In genomic region chr7:156639426-156640256, GRCh38 we compare ENCODE assay signal across 1 cellular context.
TF ChIP-seq lines count a peak whose summit lies in the region.

No MANE protein-coding gene starts in this region.

TF ChIP-seq in K562, 482 proteins besides CTCF, POLR2A, EP300 and RAD21 (continued from another document and continues in another):
- TF ChIP-seq HES1 (IDR thresholded peaks at IDR 0.05; ENCODE audit: low read depth) (no peak), HBP1 (CRISPR knock-in tag; IDR thresholded peaks at IDR 0.05) (0 out of 2 replicates have a peak, but pooled peaks have one; percentile 61), ZNF695 (CRISPR knock-in tag; IDR thresholded peaks at IDR 0.05) (no peak), TAF9B (IDR thresholded peaks at IDR 0.05; ENCODE audit: partially characterized antibody) (no peak), MAFK (IDR thresholded peaks at IDR 0.05; ENCODE audit: low read length) (no peak), HDAC1 (IDR thresholded peaks at IDR 0.05) (no peak), MEF2D (tag; conservative IDR thresholded peaks at IDR 0.05; ENCODE audit: low read depth) (0 out of 2 replicates have a peak, but pooled peaks have one; percentile 46), BDP1 (IDR thresholded peaks at IDR 0.05; ENCODE audit: insufficient read depth, insufficient read length) (no peak), CHD2 (IDR thresholded peaks at IDR 0.05; ENCODE audit: low read depth, low read length) (no peak), PBX2 (CRISPR knock-in tag; IDR thresholded peaks at IDR 0.05; ENCODE audit: low read depth) (no peak), PBX2 (tag; conservative IDR thresholded peaks at IDR 0.05; ENCODE audit: low read depth) (no peak), SMARCA4 (IDR thresholded peaks at IDR 0.05) (0 out of 2 replicates have a peak, but pooled peaks have one; percentile 22), PRPF4 (IDR thresholded peaks at IDR 0.05; ENCODE audit: insufficient read depth, low read depth, low read length, poor library complexity, severe bottlenecking) (peak; percentile 88), MCM7 (IDR thresholded peaks at IDR 0.05) (no peak), MBD2 (IDR thresholded peaks at IDR 0.05; ENCODE audit: borderline replicate concordance, low read depth) (peak; percentile 59; the same call in 1 of the 2 replicates), SMARCC2 (IDR thresholded peaks at IDR 0.05; ENCODE audit: low read depth) (no peak), NFYB (IDR thresholded peaks at IDR 0.05; ENCODE audit: extremely low read depth, insufficient read length) (no peak), TCFL5 (CRISPR knock-in tag; conservative IDR thresholded peaks at IDR 0.05) (no peak), KHSRP (IDR thresholded peaks at IDR 0.05) (no peak), ZNF217 (CRISPR knock-in tag; IDR thresholded peaks at IDR 0.05) (no peak), POLR2AphosphoS5 (IDR thresholded peaks at IDR 0.05; ENCODE audit: control insufficient read depth, insufficient read depth, low read depth, low read length) (peak; percentile 72), NUFIP1 (IDR thresholded peaks at IDR 0.05; ENCODE audit: partially characterized antibody) (no peak), FOXK1 (CRISPR knock-in tag; IDR thresholded peaks at IDR 0.05; ENCODE audit: borderline replicate concordance) (peak; percentile 30; the same call in 1 of the 2 replicates), TCF7L2 (IDR thresholded peaks at IDR 0.05; ENCODE audit: low read depth, low read length) (no peak), TAF15 (IDR thresholded peaks at IDR 0.05; ENCODE audit: low read depth, low read length) (no peak), ELF2 (CRISPR knock-in tag; IDR thresholded peaks at IDR 0.05) (no peak), GABPA (tag; conservative IDR thresholded peaks at IDR 0.05; ENCODE audit: low read depth) (peak; percentile 75), ELF1 (tag; IDR thresholded peaks at IDR 0.05) (peak; percentile 78), ZFP36 (IDR thresholded peaks at IDR 0.05; ENCODE audit: low read depth, low read length, partially characterized antibody) (peak; percentile 7), KLF10 (CRISPR knock-in tag; IDR thresholded peaks at IDR 0.05) (no peak), MEF2A (IDR thresholded peaks at IDR 0.05; ENCODE audit: control insufficient read depth, low read depth, low read length) (no peak), HCFC1 (IDR thresholded peaks at IDR 0.05; ENCODE audit: low read depth, low read length) (no peak), SIN3A (IDR thresholded peaks at IDR 0.05; ENCODE audit: borderline replicate concordance in 2 of 2, control insufficient read depth in 1 of 2, low read depth in 2 of 2, low read length in 2 of 2) (peak in 1 of 2 experiments; percentile 73; a peak in 1 of 4 replicates), TFAM (CRISPR knock-in tag; conservative IDR thresholded peaks at IDR 0.05) (no peak), SETDB1 (IDR thresholded peaks at IDR 0.05; ENCODE audit: low read length) (no peak), TARDBP (IDR thresholded peaks at IDR 0.05) (peak; percentile 13; the same call in 1 of the 2 replicates), SRSF9 (IDR thresholded peaks at IDR 0.05; ENCODE audit: borderline replicate concordance, low read depth, low read length) (no peak), CBX5 (IDR thresholded peaks at IDR 0.05; ENCODE audit: borderline replicate concordance, low read depth) (peak; percentile 2; the same call in 1 of the 2 replicates), ZNF75A (CRISPR knock-in tag; IDR thresholded peaks at IDR 0.05) (no peak), YBX1 (IDR thresholded peaks at IDR 0.05) (no peak), CHCHD3 (CRISPR knock-in tag; IDR thresholded peaks at IDR 0.05) (no peak), THRAP3 (IDR thresholded peaks at IDR 0.05; ENCODE audit: borderline replicate concordance) (no peak), ZNF431 (CRISPR knock-in tag; IDR thresholded peaks at IDR 0.05) (0 out of 2 replicates have a peak, but pooled peaks have one; percentile 85), FOXK2 (conservative IDR thresholded peaks at IDR 0.05 in 1 of 2, IDR thresholded peaks at IDR 0.05 in 1 of 2; ENCODE audit: low read depth in 2 of 2) (no peak; a peak in 2 of 4 replicates), KDM4B (IDR thresholded peaks at IDR 0.05; ENCODE audit: borderline replicate concordance in 2 of 2, low read depth in 1 of 2) (no peak), HNRNPL (IDR thresholded peaks at IDR 0.05; ENCODE audit: low read depth, low read length) (no peak), NFE2L1 (tag; IDR thresholded peaks at IDR 0.05; ENCODE audit: borderline replicate concordance, low read depth) (no peak)
- TF ChIP-seq, protein P1, sequence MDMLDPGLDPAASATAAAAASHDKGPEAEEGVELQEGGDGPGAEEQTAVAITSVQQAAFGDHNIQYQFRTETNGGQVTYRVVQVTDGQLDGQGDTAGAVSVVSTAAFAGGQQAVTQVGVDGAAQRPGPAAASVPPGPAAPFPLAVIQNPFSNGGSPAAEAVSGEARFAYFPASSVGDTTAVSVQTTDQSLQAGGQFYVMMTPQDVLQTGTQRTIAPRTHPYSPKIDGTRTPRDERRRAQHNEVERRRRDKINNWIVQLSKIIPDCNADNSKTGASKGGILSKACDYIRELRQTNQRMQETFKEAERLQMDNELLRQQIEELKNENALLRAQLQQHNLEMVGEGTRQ (CRISPR knock-in tag; IDR thresholded peaks at IDR 0.05) = no peak
- TF ChIP-seq, protein P2, sequence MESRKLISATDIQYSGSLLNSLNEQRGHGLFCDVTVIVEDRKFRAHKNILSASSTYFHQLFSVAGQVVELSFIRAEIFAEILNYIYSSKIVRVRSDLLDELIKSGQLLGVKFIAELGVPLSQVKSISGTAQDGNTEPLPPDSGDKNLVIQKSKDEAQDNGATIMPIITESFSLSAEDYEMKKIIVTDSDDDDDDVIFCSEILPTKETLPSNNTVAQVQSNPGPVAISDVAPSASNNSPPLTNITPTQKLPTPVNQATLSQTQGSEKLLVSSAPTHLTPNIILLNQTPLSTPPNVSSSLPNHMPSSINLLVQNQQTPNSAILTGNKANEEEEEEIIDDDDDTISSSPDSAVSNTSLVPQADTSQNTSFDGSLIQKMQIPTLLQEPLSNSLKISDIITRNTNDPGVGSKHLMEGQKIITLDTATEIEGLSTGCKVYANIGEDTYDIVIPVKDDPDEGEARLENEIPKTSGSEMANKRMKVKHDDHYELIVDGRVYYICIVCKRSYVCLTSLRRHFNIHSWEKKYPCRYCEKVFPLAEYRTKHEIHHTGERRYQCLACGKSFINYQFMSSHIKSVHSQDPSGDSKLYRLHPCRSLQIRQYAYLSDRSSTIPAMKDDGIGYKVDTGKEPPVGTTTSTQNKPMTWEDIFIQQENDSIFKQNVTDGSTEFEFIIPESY (CRISPR knock-in tag; IDR thresholded peaks at IDR 0.05) = peak; percentile 98
- TF ChIP-seq, protein P3, sequence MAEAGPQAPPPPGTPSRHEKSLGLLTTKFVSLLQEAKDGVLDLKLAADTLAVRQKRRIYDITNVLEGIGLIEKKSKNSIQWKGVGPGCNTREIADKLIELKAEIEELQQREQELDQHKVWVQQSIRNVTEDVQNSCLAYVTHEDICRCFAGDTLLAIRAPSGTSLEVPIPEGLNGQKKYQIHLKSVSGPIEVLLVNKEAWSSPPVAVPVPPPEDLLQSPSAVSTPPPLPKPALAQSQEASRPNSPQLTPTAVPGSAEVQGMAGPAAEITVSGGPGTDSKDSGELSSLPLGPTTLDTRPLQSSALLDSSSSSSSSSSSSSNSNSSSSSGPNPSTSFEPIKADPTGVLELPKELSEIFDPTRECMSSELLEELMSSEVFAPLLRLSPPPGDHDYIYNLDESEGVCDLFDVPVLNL (CRISPR knock-in tag; IDR thresholded peaks at IDR 0.05; ENCODE audit: low read depth) = no peak; the same call in 1 of the 2 replicates
- TF ChIP-seq, protein P4, sequence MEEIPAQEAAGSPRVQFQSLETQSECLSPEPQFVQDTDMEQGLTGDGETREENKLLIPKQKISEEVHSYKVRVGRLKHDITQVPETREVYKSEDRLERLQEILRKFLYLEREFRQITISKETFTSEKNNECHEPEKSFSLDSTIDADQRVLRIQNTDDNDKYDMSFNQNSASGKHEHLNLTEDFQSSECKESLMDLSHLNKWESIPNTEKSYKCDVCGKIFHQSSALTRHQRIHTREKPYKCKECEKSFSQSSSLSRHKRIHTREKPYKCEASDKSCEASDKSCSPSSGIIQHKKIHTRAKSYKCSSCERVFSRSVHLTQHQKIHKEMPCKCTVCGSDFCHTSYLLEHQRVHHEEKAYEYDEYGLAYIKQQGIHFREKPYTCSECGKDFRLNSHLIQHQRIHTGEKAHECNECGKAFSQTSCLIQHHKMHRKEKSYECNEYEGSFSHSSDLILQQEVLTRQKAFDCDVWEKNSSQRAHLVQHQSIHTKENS (CRISPR knock-in tag; IDR thresholded peaks at IDR 0.05) = no peak
- TF ChIP-seq, protein P5, sequence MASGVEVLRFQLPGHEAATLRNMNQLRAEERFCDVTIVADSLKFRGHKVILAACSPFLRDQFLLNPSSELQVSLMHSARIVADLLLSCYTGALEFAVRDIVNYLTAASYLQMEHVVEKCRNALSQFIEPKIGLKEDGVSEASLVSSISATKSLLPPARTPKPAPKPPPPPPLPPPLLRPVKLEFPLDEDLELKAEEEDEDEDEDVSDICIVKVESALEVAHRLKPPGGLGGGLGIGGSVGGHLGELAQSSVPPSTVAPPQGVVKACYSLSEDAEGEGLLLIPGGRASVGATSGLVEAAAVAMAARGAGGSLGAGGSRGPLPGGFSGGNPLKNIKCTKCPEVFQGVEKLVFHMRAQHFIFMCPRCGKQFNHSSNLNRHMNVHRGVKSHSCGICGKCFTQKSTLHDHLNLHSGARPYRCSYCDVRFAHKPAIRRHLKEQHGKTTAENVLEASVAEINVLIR (CRISPR knock-in tag; IDR thresholded peaks at IDR 0.05) = no peak
- TF ChIP-seq, protein P6, sequence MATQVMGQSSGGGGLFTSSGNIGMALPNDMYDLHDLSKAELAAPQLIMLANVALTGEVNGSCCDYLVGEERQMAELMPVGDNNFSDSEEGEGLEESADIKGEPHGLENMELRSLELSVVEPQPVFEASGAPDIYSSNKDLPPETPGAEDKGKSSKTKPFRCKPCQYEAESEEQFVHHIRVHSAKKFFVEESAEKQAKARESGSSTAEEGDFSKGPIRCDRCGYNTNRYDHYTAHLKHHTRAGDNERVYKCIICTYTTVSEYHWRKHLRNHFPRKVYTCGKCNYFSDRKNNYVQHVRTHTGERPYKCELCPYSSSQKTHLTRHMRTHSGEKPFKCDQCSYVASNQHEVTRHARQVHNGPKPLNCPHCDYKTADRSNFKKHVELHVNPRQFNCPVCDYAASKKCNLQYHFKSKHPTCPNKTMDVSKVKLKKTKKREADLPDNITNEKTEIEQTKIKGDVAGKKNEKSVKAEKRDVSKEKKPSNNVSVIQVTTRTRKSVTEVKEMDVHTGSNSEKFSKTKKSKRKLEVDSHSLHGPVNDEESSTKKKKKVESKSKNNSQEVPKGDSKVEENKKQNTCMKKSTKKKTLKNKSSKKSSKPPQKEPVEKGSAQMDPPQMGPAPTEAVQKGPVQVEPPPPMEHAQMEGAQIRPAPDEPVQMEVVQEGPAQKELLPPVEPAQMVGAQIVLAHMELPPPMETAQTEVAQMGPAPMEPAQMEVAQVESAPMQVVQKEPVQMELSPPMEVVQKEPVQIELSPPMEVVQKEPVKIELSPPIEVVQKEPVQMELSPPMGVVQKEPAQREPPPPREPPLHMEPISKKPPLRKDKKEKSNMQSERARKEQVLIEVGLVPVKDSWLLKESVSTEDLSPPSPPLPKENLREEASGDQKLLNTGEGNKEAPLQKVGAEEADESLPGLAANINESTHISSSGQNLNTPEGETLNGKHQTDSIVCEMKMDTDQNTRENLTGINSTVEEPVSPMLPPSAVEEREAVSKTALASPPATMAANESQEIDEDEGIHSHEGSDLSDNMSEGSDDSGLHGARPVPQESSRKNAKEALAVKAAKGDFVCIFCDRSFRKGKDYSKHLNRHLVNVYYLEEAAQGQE (CRISPR knock-in tag; IDR thresholded peaks at IDR 0.05; ENCODE audit: low read depth) = no peak
- TF ChIP-seq, protein P7, sequence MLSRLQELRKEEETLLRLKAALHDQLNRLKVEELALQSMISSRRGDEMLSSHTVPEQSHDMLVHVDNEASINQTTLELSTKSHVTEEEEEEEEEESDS (CRISPR knock-in tag; IDR thresholded peaks at IDR 0.05) = no peak
- TF ChIP-seq, protein P8, sequence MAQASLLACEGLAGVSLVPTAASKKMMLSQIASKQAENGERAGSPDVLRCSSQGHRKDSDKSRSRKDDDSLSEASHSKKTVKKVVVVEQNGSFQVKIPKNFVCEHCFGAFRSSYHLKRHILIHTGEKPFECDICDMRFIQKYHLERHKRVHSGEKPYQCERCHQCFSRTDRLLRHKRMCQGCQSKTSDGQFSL (CRISPR knock-in tag; IDR thresholded peaks at IDR 0.05) = peak; percentile 60; the same call in 1 of the 2 replicates
- TF ChIP-seq, protein P8 (tag; IDR thresholded peaks at IDR 0.05) = no peak
